Comparison of ENCODE assay signal across 23 cellular contexts in the genomic region with DNA sequence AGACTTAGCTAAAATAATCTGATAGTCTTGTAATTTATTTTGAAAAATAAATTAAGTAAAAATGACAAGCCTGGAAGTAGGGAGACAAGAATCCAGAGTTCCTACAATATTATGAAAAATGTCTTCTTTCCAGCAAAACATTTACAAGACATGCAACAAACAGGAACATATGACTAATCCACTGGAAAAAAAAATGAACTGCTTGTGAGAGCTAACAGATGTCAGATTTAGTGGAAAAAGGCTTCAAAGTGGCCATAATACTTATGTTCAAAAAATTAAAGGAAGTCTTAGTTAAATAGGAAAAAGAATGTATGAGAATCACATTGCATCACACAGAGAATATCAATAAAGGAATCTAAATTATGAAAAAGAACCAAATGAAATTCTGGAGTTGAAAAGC.
"Had no signal": no experiment of that assay in that cellular context is flagged by ENCODE, and none has a peak within 500 bp of the region (broad histone marks: within the 10 kb centered on the region; RNA-seq: fewer than 3 reads in every experiment).

No MANE protein-coding gene starts in this region.

- H3K4me1 ChIP-seq: gastroesophageal sphincter, heart left ventricle, prostate gland, suprapubic skin, transverse colon, uterus had no signal

- H3K4me3 ChIP-seq: gastroesophageal sphincter, heart left ventricle, mucosa of descending colon, prostate gland, skin epidermis, suprapubic skin, transverse colon, uterus had no signal

- DNase-seq: activated CD4-positive, alpha-beta T cell treated with anti-CD3 and anti-CD28 coated beads, Interleukin-2, amount 10 ng/mL, durations not matched to agents 7 days and 5 days; activated CD8-positive, alpha-beta T cell treated with anti-CD3 and anti-CD28 coated beads, Interleukin-2, amount 10 ng/mL, durations not matched to agents 7 days and 5 days; activated naive CD4-positive, alpha-beta T cell treated with Interleukin-2 at 50 U/mL for 16 hours; activated naive CD8-positive, alpha-beta T cell treated with anti-CD3 and anti-CD28 coated beads, Interleukin-2, amount 10 ng/mL, durations not matched to agents 7 days and 5 days; activated T-cell treated with anti-CD3 and anti-CD28 coated beads, Interleukin-2, amount 50 U/mL, for 24 hours; anterior cingulate cortex; brain microvascular endothelial cell; cortex of kidney; heart left ventricle; left ventricle myocardium superior; mucosa of descending colon; naive B cell; right cardiac atrium; stimulated activated naive CD8-positive, alpha-beta T cell treated with anti-CD3 and anti-CD28 coated beads, Interleukin-15, Interleukin-2, amounts not matched to agents 100 U/mL and 50 U/mL, for 24 hours; T-helper 1 cell; T-helper 9 cell; transverse colon; uterus had no signal

- ATAC-seq: activated CD4-positive, CD25-positive, alpha-beta regulatory T cell treated with anti-CD3 and anti-CD28 coated beads, Interleukin-2, amount 50 U/mL, for 24 hours; activated CD8-positive, alpha-beta T cell treated with anti-CD3 and anti-CD28 coated beads, Interleukin-2, amount 10 ng/mL, durations not matched to agents 7 days and 5 days; gastroesophageal sphincter; heart left ventricle; left ventricle myocardium superior; mucosa of descending colon; right cardiac atrium; stimulated activated naive CD8-positive, alpha-beta T cell treated with anti-CD3 and anti-CD28 coated beads, Interleukin-15, Interleukin-2, amounts not matched to agents 100 U/mL and 50 U/mL, for 24 hours had no signal

- H3K27ac ChIP-seq: brain microvascular endothelial cell, gastroesophageal sphincter, heart left ventricle, prostate gland, skin epidermis, suprapubic skin, transverse colon, uterus had no signal

- H3K27me3 ChIP-seq: brain microvascular endothelial cell, gastroesophageal sphincter, heart left ventricle, suprapubic skin, transverse colon, uterus had no signal

- H3K36me3 ChIP-seq: brain microvascular endothelial cell, gastroesophageal sphincter, heart left ventricle, prostate gland, suprapubic skin, transverse colon, uterus had no signal

- H3K9me3 ChIP-seq: prostate gland had no signal
